1 cellular context compared by ENCODE assay signal in genomic region chr11:47163898-47164297, GRCh38.
TF ChIP-seq lines count a peak whose summit lies in the region.

No MANE protein-coding gene starts in this region.

TF ChIP-seq in K562, 482 proteins besides CTCF, POLR2A, EP300 and RAD21:
- peak; percentile 52; the same call in 1 of the 2 replicates for TF ChIP-seq POLR2G (IDR thresholded peaks at IDR 0.05; ENCODE audit: low read depth, low read length)
- no peak for TF ChIP-seq ATF4 (CRISPR knock-in tag; IDR thresholded peaks at IDR 0.05)
- TF ChIP-seq EHMT2 (IDR thresholded peaks at IDR 0.05) = no peak
- no peak for TF ChIP-seq IFI16 (CRISPR knock-in tag; IDR thresholded peaks at IDR 0.05)
- no peak for TF ChIP-seq ZNF76 (CRISPR knock-in tag; IDR thresholded peaks at IDR 0.05; ENCODE audit: borderline replicate concordance)
- TF ChIP-seq POLR2AphosphoS2 (IDR thresholded peaks at IDR 0.05; ENCODE audit: low read length) = 0 out of 2 replicates have a peak, but pooled peaks have one; percentile 39
- TF ChIP-seq RBFOX2 (IDR thresholded peaks at IDR 0.05; ENCODE audit: low read depth, low read length) = peak; percentile 52
- no peak for TF ChIP-seq CBX5 (IDR thresholded peaks at IDR 0.05; ENCODE audit: borderline replicate concordance, low read depth)
- no peak for TF ChIP-seq SMAD4 (CRISPR knock-in tag; conservative IDR thresholded peaks at IDR 0.05)
